In the genomic region with DNA sequence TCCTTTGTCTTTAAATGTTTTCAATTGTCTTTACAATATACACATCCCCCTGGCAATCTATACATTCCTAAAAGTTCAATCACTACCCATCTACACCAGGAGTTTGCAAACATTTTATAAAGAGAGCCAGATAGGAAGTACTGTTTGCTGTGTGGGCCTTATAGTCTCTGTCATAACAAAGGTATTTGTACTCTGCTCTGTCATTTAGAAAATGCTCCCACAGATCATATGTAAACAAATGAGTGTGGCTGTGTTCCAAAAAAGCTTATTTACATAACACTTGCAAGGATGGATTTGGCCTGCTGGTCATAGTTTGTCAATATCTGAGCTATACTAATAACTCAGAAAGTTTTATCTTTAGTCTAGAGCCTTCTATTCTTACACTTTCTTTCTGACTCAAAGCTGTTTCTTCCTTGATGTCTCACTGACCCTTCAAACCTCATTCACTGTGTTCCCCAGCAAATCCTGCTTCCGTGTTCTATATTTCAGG, we compare ENCODE assay signal across 13 cellular contexts.
DNase-seq lines count a peak whose midpoint lies in the region; ATAC-seq, FAIRE-seq and TF ChIP-seq lines count a peak whose summit lies in the region.
"Had no signal": no experiment of that assay in that cellular context is flagged by ENCODE, and none has a peak within 500 bp of the region (broad histone marks: within the 10 kb centered on the region; RNA-seq: fewer than 3 reads in every experiment).

No MANE protein-coding gene starts in this region.

- peak; percentile 61 for DNase-seq in DMS53 (lab: John Stamatoyannopoulos, UW)
- peak; percentile 54 for DNase-seq in endothelial cell of umbilical vein (ENCODE audit: low read depth, low spot score)
- no peak for DNase-seq in islet precursor cell
- no peak for DNase-seq in 8988T
- DNase-seq in SW 1271 (lab: John Stamatoyannopoulos, UW), result no peak
- no peak for DNase-seq in activated naive CD4-positive, alpha-beta T cell treated with anti-CD3 and anti-CD28 coated beads, Interleukin-2, amount 50 U/mL, for 72 hours (ENCODE audit: low spot score in 2 of 2)
- DNase-seq: activated CD4-positive, alpha-beta T cell treated with anti-CD3 and anti-CD28 coated beads, Interleukin-2, amount 10 ng/mL, durations not matched to agents 7 days and 5 days; DMS79 had no signal

- H3K27ac ChIP-seq in endothelial cell of umbilical vein (ENCODE audit: insufficient read depth, low read depth, low read length), result peak overlapping the region; percentile 53
- H3K27ac ChIP-seq: KMS-11 had no signal

- no TSS peak for BruUV-seq in endothelial cell of umbilical vein (replicated peaks; lab: Mats Ljungman, UMichigan)

- no peak overlapping the region for H3K4me2 ChIP-seq in endothelial cell of umbilical vein (ENCODE audit: insufficient read depth, low read length)
- H3K4me2 ChIP-seq: KMS-11 had no signal

- peak; percentile 54 for FAIRE-seq in endothelial cell of umbilical vein (lab: Jason Lieb, UNC)
- FAIRE-seq: endometrium had no signal

- no peak for TF ChIP-seq CTCF in endothelial cell of umbilical vein (IDR thresholded peaks at IDR 0.05; ENCODE audit: extremely low read depth in 1 of 2, insufficient read depth in 1 of 2, low read depth in 1 of 2, low read length in 2 of 2)

- peaks cover 0 to 5% of the 10 kb centered on the region in 2 donors for H3K9me3 Mint-ChIP-seq in activated naive CD4-positive, alpha-beta T cell treated with anti-CD3 and anti-CD28 coated beads, Interleukin-2, amount 50 U/mL, for 72 hours
- H3K9me3 Mint-ChIP-seq: activated CD4-positive, alpha-beta T cell treated with anti-CD3 and anti-CD28 coated beads, Interleukin-2, amount 10 ng/mL, durations not matched to agents 7 days and 5 days; type B pancreatic cell had no signal

- H3K4me3 ChIP-seq in endothelial cell of umbilical vein (replicated peaks in 1 of 3; ENCODE audit: insufficient read depth in 1 of 3, low read depth in 1 of 3, low read length in 3 of 3), result no peak overlapping the region

- ATAC-seq in GM21576 (IDR thresholded peaks at IDR 0.05; ENCODE audit: unreplicated experiment), result peak; percentile 52
- ATAC-seq in HG03558 (IDR thresholded peaks at IDR 0.05; ENCODE audit: extremely low read depth, unreplicated experiment), result peak; percentile 75
- no peak for ATAC-seq in activated naive CD4-positive, alpha-beta T cell treated with anti-CD3 and anti-CD28 coated beads, Interleukin-2, amount 50 U/mL, for 72 hours

- H3K27me3 ChIP-seq in endothelial cell of umbilical vein (ENCODE audit: control insufficient read depth in 2 of 2, insufficient read depth in 2 of 2, low read length in 2 of 2), result no peaks in the 10 kb centered on the region

- CTCF ChIA-PET in endothelial cell of umbilical vein (lab: Charles Lee), result interaction anchor here (0.7 to 1.9 kb wide), 6 partner anchors 9 to 1729 kb away, joined by 3 to 6 read pairs (median 4); no protein-coding TSS in a partner anchor

- intact Hi-C loops in endothelial cell of umbilical vein (cut with micrococcal nuclease), result loop anchor here (10.0 kb wide), 1 partner anchor 645 kb away; no protein-coding TSS in a partner anchor

- H4K20me1 ChIP-seq in endothelial cell of umbilical vein (replicated peaks; ENCODE audit: control insufficient read depth, extremely low read depth, insufficient read depth, low read length), result no peaks in the 10 kb centered on the region

- H2AFZ ChIP-seq in endothelial cell of umbilical vein (ENCODE audit: low read depth, low read length), result peak overlapping the region; percentile 77

- no peak overlapping the region for H3K27ac Mint-ChIP-seq in activated naive CD4-positive, alpha-beta T cell treated with anti-CD3 and anti-CD28 coated beads, Interleukin-2, amount 50 U/mL, for 72 hours
- H3K27ac Mint-ChIP-seq: activated CD4-positive, alpha-beta T cell treated with anti-CD3 and anti-CD28 coated beads, Interleukin-2, amount 10 ng/mL, durations not matched to agents 7 days and 5 days; type B pancreatic cell had no signal

- H3K9me3 ChIP-seq in endothelial cell of umbilical vein (replicated peaks; ENCODE audit: control insufficient read depth, insufficient read depth, low read length), result no peaks in the 10 kb centered on the region

- H3K36me3 ChIP-seq in endothelial cell of umbilical vein (ENCODE audit: control insufficient read depth in 2 of 2, extremely low read depth in 1 of 2, insufficient read depth in 2 of 2, low read length in 2 of 2), result no peaks in the 10 kb centered on the region

- H3K79me2 ChIP-seq in endothelial cell of umbilical vein (ENCODE audit: control insufficient read depth, insufficient read depth, low read length), result no peaks in the 10 kb centered on the region

- H3K4me1 ChIP-seq in endothelial cell of umbilical vein (ENCODE audit: control insufficient read depth, extremely low read depth, insufficient read depth, low read length), result peaks cover 11% of the 10 kb centered on the region

- H3K36me3 Mint-ChIP-seq in activated naive CD4-positive, alpha-beta T cell treated with anti-CD3 and anti-CD28 coated beads, Interleukin-2, amount 50 U/mL, for 72 hours, result no peaks in the 10 kb centered on the region
- H3K36me3 Mint-ChIP-seq: type B pancreatic cell had no signal

- dilution Hi-C loops in endothelial cell of umbilical vein (cut with MboI; ENCODE audit: extremely low pct_ligation_motif_present, low sequenced_read_pairs), result no loop called here

- H3K9ac ChIP-seq in endothelial cell of umbilical vein (replicated peaks; ENCODE audit: extremely low read depth, insufficient read depth, low read length), result no peak overlapping the region
- H3K9ac ChIP-seq: KMS-11 had no signal

- no peaks in the 10 kb centered on the region for H3K9me1 ChIP-seq in endothelial cell of umbilical vein (replicated peaks; ENCODE audit: control insufficient read depth, extremely low read depth, insufficient read depth, low read length)

- TF ChIP-seq POLR2A in endothelial cell of umbilical vein (IDR thresholded peaks at IDR 0.05; ENCODE audit: low read depth, low read length), result no peak

- POLR2A ChIA-PET in endothelial cell of umbilical vein (lab: Charles Lee), result no interaction called here

TF ChIP-seq in endothelial cell of umbilical vein, 7 proteins besides CTCF, POLR2A, EP300 and RAD21:
- TF ChIP-seq EZH2 (IDR thresholded peaks at IDR 0.05; ENCODE audit: borderline replicate concordance, low read depth, low read length, severe bottlenecking) (no peak), POLR2AphosphoS5 (IDR thresholded peaks at IDR 0.05; ENCODE audit: insufficient read depth, low read depth, low read length) (no peak), GATA2 (IDR thresholded peaks at IDR 0.05; ENCODE audit: insufficient read depth, insufficient read length, low read depth, low read length) (no peak), JUN (IDR thresholded peaks at IDR 0.05; ENCODE audit: borderline replicate concordance, insufficient read depth, insufficient read length, low read depth) (no peak), FOS (IDR thresholded peaks at IDR 0.05; ENCODE audit: borderline replicate concordance, insufficient read depth, low read length) (no peak), MYC (IDR thresholded peaks at IDR 0.05; ENCODE audit: low read depth, low read length) (no peak)
- TF ChIP-seq, protein P1, sequence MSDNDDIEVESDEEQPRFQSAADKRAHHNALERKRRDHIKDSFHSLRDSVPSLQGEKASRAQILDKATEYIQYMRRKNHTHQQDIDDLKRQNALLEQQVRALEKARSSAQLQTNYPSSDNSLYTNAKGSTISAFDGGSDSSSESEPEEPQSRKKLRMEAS (IDR thresholded peaks at IDR 0.05; ENCODE audit: insufficient read depth, insufficient read length), result no peak

Comparison
In these comparisons a context has a peak if more than half of its experiments do, and no peak if none do; other contexts are left out.
1. DNase-seq: peak in DMS53 (single experiment) and endothelial cell of umbilical vein (single experiment); none in islet precursor cell (single experiment), 8988T (single experiment), SW 1271 (0 of 2) and activated naive CD4-positive, alpha-beta T cell treated with anti-CD3 and anti-CD28 coated beads, Interleukin-2, amount 50 U/mL, for 72 hours (0 of 2).
2. ATAC-seq: peak in GM21576 (single experiment) and HG03558 (single experiment); none in activated naive CD4-positive, alpha-beta T cell treated with anti-CD3 and anti-CD28 coated beads, Interleukin-2, amount 50 U/mL, for 72 hours (0 of 2).